Comparison of ENCODE assay signal across 25 cellular contexts in the genomic region with DNA sequence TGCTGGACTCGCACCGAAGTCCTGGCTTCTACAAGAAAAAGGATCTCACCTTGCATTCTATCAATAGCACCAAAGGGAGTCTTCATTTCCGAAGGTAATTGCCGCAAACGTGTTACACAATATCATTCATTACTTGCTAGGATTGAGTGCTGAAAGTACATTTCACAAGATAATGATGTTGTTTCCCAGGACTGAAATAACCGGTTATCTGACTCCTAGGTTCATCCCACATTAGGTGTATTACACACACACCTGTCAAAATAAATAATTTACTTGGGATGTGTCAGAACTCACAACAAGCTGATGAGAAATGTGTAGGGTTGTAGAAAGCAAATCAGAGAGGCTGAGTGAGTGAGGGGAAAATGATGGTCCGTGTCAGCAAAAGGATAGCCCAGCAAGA.
DNase-seq lines count a peak whose midpoint lies in the region; ATAC-seq, FAIRE-seq and TF ChIP-seq lines count a peak whose summit lies in the region.
"Had no signal": no experiment of that assay in that cellular context is flagged by ENCODE, and none has a peak within 500 bp of the region (broad histone marks: within the 10 kb centered on the region; RNA-seq: fewer than 3 reads in every experiment).

No MANE protein-coding gene starts in this region.

- POLR2A ChIA-PET in RWPE1 (lab: Yijun Ruan, JAX; ENCODE audit: low non-redundant PET) = no interaction called here
- POLR2A ChIA-PET in activated CD8-positive, alpha-beta T cell treated with anti-CD3 and anti-CD28 coated beads for 36 hours (lab: Charles Lee) = no interaction called here

- H3K27ac ChIP-seq in heart left ventricle = no peak overlapping the region
- H3K27ac ChIP-seq in RWPE1 = no peak overlapping the region
- no peak overlapping the region for H3K27ac ChIP-seq in foreskin keratinocyte

- intact Hi-C loops in left cardiac atrium (cut with DNase I) = loop anchor here in 1 of 2 donors (10.0 kb wide), 1 partner anchor 571 kb away; no protein-coding TSS in a partner anchor
- intact Hi-C loops in heart left ventricle (cut with DNase I) = no loop called here
- intact Hi-C loops in activated CD8-positive, alpha-beta T cell treated with anti-CD3 and anti-CD28 coated beads for 36 hours (cut with micrococcal nuclease) = no loop called here

- CTCF ChIA-PET in RWPE1 (lab: Yijun Ruan, JAX) = no interaction called here
- CTCF ChIA-PET in activated CD8-positive, alpha-beta T cell treated with anti-CD3 and anti-CD28 coated beads for 36 hours (lab: Charles Lee) = no interaction called here

- no peak overlapping the region for H3K4me3 Mint-ChIP-seq in activated CD8-positive, alpha-beta T cell treated with anti-CD3 and anti-CD28 coated beads for 36 hours
- H3K4me3 Mint-ChIP-seq: CD8-positive, alpha-beta T cell had no signal

- H3K27me3 ChIP-seq in heart left ventricle = no peaks in the 10 kb centered on the region
- peaks cover 14% of the 10 kb centered on the region for H3K27me3 ChIP-seq in foreskin keratinocyte

- no peaks in the 10 kb centered on the region for H3K36me3 ChIP-seq in heart left ventricle

- H3K4me1 ChIP-seq in heart left ventricle = peaks cover 0 to 20% (median 5%) of the 10 kb centered on the region in 12 donors
- no peaks in the 10 kb centered on the region for H3K4me1 ChIP-seq in foreskin keratinocyte

- H3K9me3 ChIP-seq in heart left ventricle = peaks cover 0 to 19% (median 5%) of the 10 kb centered on the region in 12 donors

- DNase-seq in left cardiac atrium (no peak), heart left ventricle (no peak), RWPE1 (ENCODE audit: low spot score) (peak; percentile 20), foreskin keratinocyte (peak; percentile 53 to 56), urothelium cell line (ENCODE audit: low spot score) (no peak), kidney glomerular epithelial cell (lab: John Stamatoyannopoulos, UW) (no peak), COLO668 (lab: John Stamatoyannopoulos, UW; ENCODE audit: unreplicated experiment) (no peak)
- DNase-seq in activated CD8-positive, alpha-beta T cell treated with anti-CD3 and anti-CD28 coated beads for 36 hours = no peak
- DNase-seq: AML-193; C1 segment of cervical spinal cord; Calu3; CD8-positive, alpha-beta T cell; DMS153; GOT3; HCEC 1CT; KG1; NCI-H1105; NCI-H146; NCI-H2029; NCI-H2171; NCI-H446 treated with DMSO at 0.1 percent for 48 hours; NCI-H526 treated with DMSO at 0.1 percent for 48 hours had no signal

- H3K4me1 Mint-ChIP-seq in activated CD8-positive, alpha-beta T cell treated with anti-CD3 and anti-CD28 coated beads for 36 hours (ENCODE audit: low read depth) = no peaks in the 10 kb centered on the region

- no peak for TF ChIP-seq POLR2A in heart left ventricle (IDR thresholded peaks at IDR 0.05)

- ATAC-seq in left cardiac atrium (peak; percentile 10 to 82), heart left ventricle (no peak), foreskin keratinocyte (peak; percentile 73)
- no peak for ATAC-seq in activated CD8-positive, alpha-beta T cell treated with anti-CD3 and anti-CD28 coated beads for 36 hours
- ATAC-seq: CD8-positive, alpha-beta T cell; Panc1; SK-N-SH treated with all-trans-retinoic acid at 6 μM for 48 hours had no signal

- FAIRE-seq in urothelium cell line (lab: Jason Lieb, UNC) = peak; percentile 85
- FAIRE-seq: GM12892 had no signal

- no peak overlapping the region for H3K27ac Mint-ChIP-seq in activated CD8-positive, alpha-beta T cell treated with anti-CD3 and anti-CD28 coated beads for 36 hours
- H3K27ac Mint-ChIP-seq: CD8-positive, alpha-beta T cell had no signal

- no peak overlapping the region for H3K4me3 ChIP-seq in heart left ventricle

- no peaks in the 10 kb centered on the region for H3K36me3 Mint-ChIP-seq in activated CD8-positive, alpha-beta T cell treated with anti-CD3 and anti-CD28 coated beads for 36 hours (ENCODE audit: low read depth)
- H3K36me3 Mint-ChIP-seq: CD8-positive, alpha-beta T cell had no signal

- H3K9me3 Mint-ChIP-seq in activated CD8-positive, alpha-beta T cell treated with anti-CD3 and anti-CD28 coated beads for 36 hours = peaks cover 2% of the 10 kb centered on the region

- WGBS in heart left ventricle, 4 donors = 85 to 93% (median 89%) methylated on average over 7 of the region's 7 CpGs

- H3K27me3 Mint-ChIP-seq in activated CD8-positive, alpha-beta T cell treated with anti-CD3 and anti-CD28 coated beads for 36 hours = no peaks in the 10 kb centered on the region

- TF ChIP-seq CTCF in heart left ventricle (IDR thresholded peaks at IDR 0.05) = no peak
- no peak for TF ChIP-seq CTCF in RWPE1 (conservative IDR thresholded peaks at IDR 0.05; ENCODE audit: low read depth)
- no peak for TF ChIP-seq CTCF in foreskin keratinocyte (conservative IDR thresholded peaks at IDR 0.05)
- TF ChIP-seq CTCF in activated CD8-positive, alpha-beta T cell treated with anti-CD3 and anti-CD28 coated beads for 36 hours (IDR thresholded peaks at IDR 0.05) = no peak

Comparison
In these comparisons a context has a peak if more than half of its experiments do, and no peak if none do; other contexts are left out.
1. ATAC-seq: peak in left cardiac atrium (2 of 2) and foreskin keratinocyte (single experiment); none in heart left ventricle (0 of 4) and activated CD8-positive, alpha-beta T cell treated with anti-CD3 and anti-CD28 coated beads for 36 hours (single experiment).
2. DNase-seq: peak in RWPE1 (single experiment) and foreskin keratinocyte (2 of 2); none in left cardiac atrium (single experiment), heart left ventricle (0 of 5), urothelium cell line (single experiment), kidney glomerular epithelial cell (single experiment), COLO668 (single experiment) and activated CD8-positive, alpha-beta T cell treated with anti-CD3 and anti-CD28 coated beads for 36 hours (single experiment).